ENCODE assay signal across 1 cellular context in genomic region chr6:41927253-41927652, GRCh38.
TF ChIP-seq lines count a peak whose summit lies in the region.

No MANE protein-coding gene starts in this region.

TF ChIP-seq in IMR-90, 13 proteins besides CTCF, POLR2A, EP300 and RAD21 (continued from another document):
- no peak for TF ChIP-seq MXI1 (IDR thresholded peaks at IDR 0.05; ENCODE audit: borderline replicate concordance, low read depth, low read length)
- TF ChIP-seq, protein P1, sequence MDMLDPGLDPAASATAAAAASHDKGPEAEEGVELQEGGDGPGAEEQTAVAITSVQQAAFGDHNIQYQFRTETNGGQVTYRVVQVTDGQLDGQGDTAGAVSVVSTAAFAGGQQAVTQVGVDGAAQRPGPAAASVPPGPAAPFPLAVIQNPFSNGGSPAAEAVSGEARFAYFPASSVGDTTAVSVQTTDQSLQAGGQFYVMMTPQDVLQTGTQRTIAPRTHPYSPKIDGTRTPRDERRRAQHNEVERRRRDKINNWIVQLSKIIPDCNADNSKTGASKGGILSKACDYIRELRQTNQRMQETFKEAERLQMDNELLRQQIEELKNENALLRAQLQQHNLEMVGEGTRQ (IDR thresholded peaks at IDR 0.05; ENCODE audit: low read depth, low read length): no peak
- no peak for TF ChIP-seq MAZ (IDR thresholded peaks at IDR 0.05; ENCODE audit: borderline replicate concordance, low read depth, low read length)
- TF ChIP-seq SMC3 (IDR thresholded peaks at IDR 0.05; ENCODE audit: low read depth, low read length): no peak
- no peak for TF ChIP-seq BHLHE40 (IDR thresholded peaks at IDR 0.05; ENCODE audit: low read depth, low read length)
- no peak for TF ChIP-seq RCOR1 (IDR thresholded peaks at IDR 0.05; ENCODE audit: insufficient replicate concordance, low read length)
- no peak for TF ChIP-seq FOS (IDR thresholded peaks at IDR 0.05; ENCODE audit: low read depth, low read length)
- TF ChIP-seq, protein P2, sequence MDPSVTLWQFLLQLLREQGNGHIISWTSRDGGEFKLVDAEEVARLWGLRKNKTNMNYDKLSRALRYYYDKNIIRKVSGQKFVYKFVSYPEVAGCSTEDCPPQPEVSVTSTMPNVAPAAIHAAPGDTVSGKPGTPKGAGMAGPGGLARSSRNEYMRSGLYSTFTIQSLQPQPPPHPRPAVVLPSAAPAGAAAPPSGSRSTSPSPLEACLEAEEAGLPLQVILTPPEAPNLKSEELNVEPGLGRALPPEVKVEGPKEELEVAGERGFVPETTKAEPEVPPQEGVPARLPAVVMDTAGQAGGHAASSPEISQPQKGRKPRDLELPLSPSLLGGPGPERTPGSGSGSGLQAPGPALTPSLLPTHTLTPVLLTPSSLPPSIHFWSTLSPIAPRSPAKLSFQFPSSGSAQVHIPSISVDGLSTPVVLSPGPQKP (IDR thresholded peaks at IDR 0.05; ENCODE audit: borderline replicate concordance, low read depth, low read length): no peak
- TF ChIP-seq RFX5 (IDR thresholded peaks at IDR 0.05; ENCODE audit: low read depth, low read length): no peak
- TF ChIP-seq MAFK (IDR thresholded peaks at IDR 0.05; ENCODE audit: low read depth, low read length): no peak
- TF ChIP-seq NFE2L2 (IDR thresholded peaks at IDR 0.05; ENCODE audit: low read depth, low read length): no peak
- TF ChIP-seq CEBPB (IDR thresholded peaks at IDR 0.05; ENCODE audit: low read depth, low read length): no peak
